13 cellular contexts compared by ENCODE assay signal in the genomic region with DNA sequence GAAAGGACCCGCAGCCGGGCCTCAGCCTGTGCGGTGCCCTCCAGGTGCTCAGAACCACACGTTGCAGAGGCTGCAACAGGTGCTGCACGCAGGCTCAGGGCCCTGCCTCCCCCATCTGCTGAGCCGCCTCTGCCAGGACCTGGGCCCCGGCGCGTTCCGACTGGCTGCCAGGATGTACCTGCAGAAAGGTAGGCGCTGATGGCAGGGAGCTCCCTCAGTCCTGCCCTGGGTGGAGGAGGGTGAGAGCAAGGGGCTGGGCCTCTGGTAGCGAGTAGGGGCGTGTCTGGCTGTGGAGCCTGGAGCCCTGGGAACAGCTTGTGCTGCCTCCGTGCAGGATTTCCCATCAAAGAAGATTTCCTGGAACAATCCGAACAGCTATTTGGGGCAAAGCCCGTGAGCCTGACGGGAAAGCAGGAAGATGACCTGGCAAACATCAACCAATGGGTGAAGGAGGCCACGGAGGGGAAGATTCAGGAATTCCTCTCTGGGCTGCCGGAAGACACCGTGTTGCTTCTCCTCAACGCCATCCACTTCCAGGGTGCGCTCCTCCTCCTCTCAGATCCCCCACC. TPM values are rescaled to one million over a fixed set of nuclear protein-coding genes. Genes with fewer than 3 reads are reported as not detected.
DNase-seq lines count a peak whose midpoint lies in the region; ATAC-seq, FAIRE-seq and TF ChIP-seq lines count a peak whose summit lies in the region.
"Had no signal": no experiment of that assay in that cellular context is flagged by ENCODE, and none has a peak within 500 bp of the region (broad histone marks: within the 10 kb centered on the region; RNA-seq: fewer than 3 reads in every experiment).

No MANE protein-coding gene starts in this region.

- H3K27me3 Mint-ChIP-seq in activated CD4-positive, alpha-beta memory T cell treated with anti-CD3 and anti-CD28 coated beads, Interleukin-2, amount 10 ng/mL, durations not matched to agents 7 days and 5 days: no peaks in the 10 kb centered on the region

- H3K9me3 Mint-ChIP-seq in activated CD4-positive, alpha-beta memory T cell treated with anti-CD3 and anti-CD28 coated beads, Interleukin-2, amount 10 ng/mL, durations not matched to agents 7 days and 5 days: no peaks in the 10 kb centered on the region

- no peaks in the 10 kb centered on the region for H3K4me1 ChIP-seq in small intestine (ENCODE audit: control insufficient read depth in 2 of 2, insufficient read depth in 1 of 2, low read depth in 1 of 2, low read length in 1 of 2)

- H3K36me3 Mint-ChIP-seq in activated CD4-positive, alpha-beta memory T cell treated with anti-CD3 and anti-CD28 coated beads, Interleukin-2, amount 10 ng/mL, durations not matched to agents 7 days and 5 days (ENCODE audit: low read depth): no peaks in the 10 kb centered on the region

- ATAC-seq in left lobe of liver (peak; percentile 59), GM21737 (IDR thresholded peaks at IDR 0.05; ENCODE audit: unreplicated experiment) (no peak)
- ATAC-seq: HCT116 had no signal

- H3K9me3 ChIP-seq in small intestine (ENCODE audit: control insufficient read depth, low read depth): no peaks in the 10 kb centered on the region

- FAIRE-seq in small intestine (lab: Jason Lieb, UNC): no peak

- CTCF ChIA-PET in RWPE1 (lab: Yijun Ruan, JAX): no interaction called here
- CTCF ChIA-PET in activated CD4-positive, alpha-beta memory T cell treated with anti-CD3 and anti-CD28 coated beads, Interleukin-2, amount 10 ng/mL, durations not matched to agents 7 days and 5 days (lab: Charles Lee): no interaction called here

- no peak overlapping the region for H3K4me3 Mint-ChIP-seq in activated CD4-positive, alpha-beta memory T cell treated with anti-CD3 and anti-CD28 coated beads, Interleukin-2, amount 10 ng/mL, durations not matched to agents 7 days and 5 days

- no peaks in the 10 kb centered on the region for H3K36me3 ChIP-seq in small intestine (ENCODE audit: control insufficient read depth in 2 of 2, insufficient read depth in 2 of 2, low read length in 2 of 2)

- H3K4me1 Mint-ChIP-seq in activated CD4-positive, alpha-beta memory T cell treated with anti-CD3 and anti-CD28 coated beads, Interleukin-2, amount 10 ng/mL, durations not matched to agents 7 days and 5 days: no peaks in the 10 kb centered on the region

- H3K27ac Mint-ChIP-seq in activated CD4-positive, alpha-beta memory T cell treated with anti-CD3 and anti-CD28 coated beads, Interleukin-2, amount 10 ng/mL, durations not matched to agents 7 days and 5 days: no peak overlapping the region

- POLR2A ChIA-PET in RWPE1 (lab: Yijun Ruan, JAX; ENCODE audit: low non-redundant PET): interaction anchor here (1.1 kb wide), 1 partner anchor 23 kb away, joined by 3 read pairs; no protein-coding TSS in a partner anchor
- POLR2A ChIA-PET in activated CD4-positive, alpha-beta memory T cell treated with anti-CD3 and anti-CD28 coated beads, Interleukin-2, amount 10 ng/mL, durations not matched to agents 7 days and 5 days (lab: Charles Lee): interaction anchor here (0.8 kb wide), 1 partner anchor 16 kb away, joined by 3 read pairs; no protein-coding TSS in a partner anchor

- H3K27ac ChIP-seq in RWPE1 (peak overlapping the region; percentile 90), small intestine (ENCODE audit: low read depth in 1 of 2, low read length in 1 of 2) (peak overlapping the region in 1 of 2 donors; percentile 84)

- DNase-seq in RWPE1 (ENCODE audit: low spot score) (peak; percentile 69), dermis blood vessel endothelial cell (peak; percentile 84), left lobe of liver (ENCODE audit: low spot score) (peak; percentile 88), small intestine (peak; percentile 78), COR-L47 (lab: John Stamatoyannopoulos, UW) (no peak)
- DNase-seq in activated CD4-positive, alpha-beta memory T cell treated with anti-CD3 and anti-CD28 coated beads, Interleukin-2, amount 10 ng/mL, durations not matched to agents 7 days and 5 days: no peak
- DNase-seq: activated gamma-delta T cell, cerebellar nuclear complex, NCI-H146 had no signal

- TF ChIP-seq CTCF in RWPE1 (conservative IDR thresholded peaks at IDR 0.05; ENCODE audit: low read depth): no peak

- no peaks in the 10 kb centered on the region for H3K27me3 ChIP-seq in small intestine (ENCODE audit: control insufficient read depth in 2 of 2, insufficient read depth in 2 of 2, low read length in 2 of 2)

- H3K4me3 ChIP-seq in small intestine (ENCODE audit: low read depth in 1 of 2, low read length in 2 of 2): no peak overlapping the region

- 18 to 58% (median 42%) methylated on average over 18 to 22 of the region's 22 CpGs for WGBS in small intestine, 3 donors

RNA-seq across cellular contexts. Expression of gene SERPINF2, which starts 4.4 kb away (rescaled TPM):
- total RNA-seq in dermis blood vessel endothelial cell (0.05 and 0.17 TPM in 2 replicates), left lobe of liver (1,138 TPM)
- polyA plus RNA-seq in small intestine: 1 to 10 TPM in 2 of 3 donors, under 1 TPM in 1; 0.89 to 4.5 (median 1.6) TPM
- under 1 TPM; 0.23 to 0.55 TPM for total RNA-seq in activated CD4-positive, alpha-beta memory T cell treated with anti-CD3 and anti-CD28 coated beads, Interleukin-2, amount 10 ng/mL, durations not matched to agents 7 days and 5 days
- total RNA-seq: pulmonary artery endothelial cell had no signal

RNA-seq across cellular contexts. Expression of gene SERPINF1, which starts 14.8 kb away (rescaled TPM):
- total RNA-seq in dermis blood vessel endothelial cell (0.37 TPM in 1 of 2 replicates, not detected in the other), left lobe of liver (1,041 TPM)
- 100 to 1,000 TPM in 1 of 3 donors, 10 to 100 TPM in 1, 1 to 10 TPM in 1; 7.2 to 118 (median 20.8) TPM for polyA plus RNA-seq in small intestine
- total RNA-seq in activated CD4-positive, alpha-beta memory T cell treated with anti-CD3 and anti-CD28 coated beads, Interleukin-2, amount 10 ng/mL, durations not matched to agents 7 days and 5 days: not detected
- total RNA-seq: T-helper 1 cell treated with Interleukin-12 subunit alpha and Interleukin-12 subunit beta and Interleukin-4 antibody, amounts not matched to agents 30 ng/mL and 1 ng/mL, for 36 hours had no signal

RNA-seq across cellular contexts. Expression of gene WDR81, which starts 22.6 kb away (rescaled TPM):
- total RNA-seq in dermis blood vessel endothelial cell (25.2 and 26.9 TPM in 2 replicates), left lobe of liver (27.0 TPM)
- 10 to 100 TPM; 14.6 to 18.0 (median 14.8) TPM for polyA plus RNA-seq in small intestine
- total RNA-seq in activated CD4-positive, alpha-beta memory T cell treated with anti-CD3 and anti-CD28 coated beads, Interleukin-2, amount 10 ng/mL, durations not matched to agents 7 days and 5 days: 10 to 100 TPM; 33.3 to 35.1 TPM

RNA-seq across cellular contexts. Expression of gene TLCD2, which starts 36.9 kb away (rescaled TPM):
- 1.7 and 1.8 TPM in 2 replicates for total RNA-seq in dermis blood vessel endothelial cell
- total RNA-seq in left lobe of liver: 4.2 TPM
- polyA plus RNA-seq in small intestine: 10 to 100 TPM in 1 of 3 donors, 1 to 10 TPM in 2; 5.1 to 10.3 (median 7.8) TPM
- under 1 TPM; 0.65 to 0.75 TPM for total RNA-seq in activated CD4-positive, alpha-beta memory T cell treated with anti-CD3 and anti-CD28 coated beads, Interleukin-2, amount 10 ng/mL, durations not matched to agents 7 days and 5 days

Comparison
In these comparisons a context has a peak if more than half of its experiments do, and no peak if none do; other contexts are left out.
1. DNase-seq: peak in RWPE1 (single experiment), dermis blood vessel endothelial cell (single experiment), left lobe of liver (single experiment) and small intestine (single experiment); none in COR-L47 (single experiment) and activated CD4-positive, alpha-beta memory T cell treated with anti-CD3 and anti-CD28 coated beads, Interleukin-2, amount 10 ng/mL, durations not matched to agents 7 days and 5 days (single experiment).
2. RNA of gene SERPINF2, which starts 4.4 kb away (total RNA-seq): 1,138 TPM in left lobe of liver (single experiment); 0.23 to 0.55 TPM in activated CD4-positive, alpha-beta memory T cell treated with anti-CD3 and anti-CD28 coated beads, Interleukin-2, amount 10 ng/mL, durations not matched to agents 7 days and 5 days and 0.05 to 0.17 TPM in dermis blood vessel endothelial cell; every median in the first group is over 100 times any median in the second.
3. RNA of gene SERPINF1, which starts 14.8 kb away (total RNA-seq): 1,041 TPM in left lobe of liver (single experiment); not detected in activated CD4-positive, alpha-beta memory T cell treated with anti-CD3 and anti-CD28 coated beads, Interleukin-2, amount 10 ng/mL, durations not matched to agents 7 days and 5 days and 0.37 TPM in dermis blood vessel endothelial cell; every median in the first group is over 100 times any median in the second.